Comparison of ENCODE assay signal across 25 cellular contexts in genomic region chr15:64919721-64920120, GRCh38.
"Had no signal": no experiment of that assay in that cellular context is flagged by ENCODE, and none has a peak within 500 bp of the region (broad histone marks: within the 10 kb centered on the region; RNA-seq: fewer than 3 reads in every experiment).

No MANE protein-coding gene starts in this region.

- H3K9me3 ChIP-seq: ovary, psoas muscle, right lobe of liver, sigmoid colon, stomach, thoracic aorta, thyroid gland, tibial nerve, upper lobe of left lung, vagina had no signal

- H2AFZ ChIP-seq: parathyroid adenoma had no signal

- H3K36me3 ChIP-seq: ovary, right lobe of liver, sigmoid colon, stomach, thoracic aorta, thyroid gland, tibial nerve, upper lobe of left lung, vagina had no signal

- DNase-seq: naive thymus-derived CD8-positive, alpha-beta T cell; nephron progenitor cell; occipital lobe; ovary; psoas muscle; right cardiac atrium; right lobe of liver; sigmoid colon; small intestine; stimulated activated CD4-positive, alpha-beta T cell treated with anti-CD3 and anti-CD28 coated beads, Interleukin-15, amount 100 ng/mL, for 24 hours; stimulated activated CD4-positive, alpha-beta T cell treated with anti-CD3 and anti-CD28 coated beads, Interleukin-2, amount 100 ng/mL, for 24 hours; stimulated activated CD4-positive, alpha-beta T cell treated with anti-CD3 and anti-CD28 coated beads, Interleukin-2, amount 100 ng/mL, for 48 hours; stimulated activated CD4-positive, alpha-beta T cell treated with anti-CD3 and anti-CD28 coated beads, Interleukin-4, amount 100 ng/mL, for 24 hours; stimulated activated naive B cell treated with anti-CD40 and anti-IgM and Interleukin-4, amounts not matched to agents 10 μg/mL and 1 μg/mL and 100 μg/mL, for 72 hours; stimulated activated naive CD4-positive, alpha-beta T cell treated with Interleukin-2 at 50 U/mL for 16 hours; stomach; thyroid gland; trophoblast cell; upper lobe of left lung had no signal

- H3K4me3 ChIP-seq: ovary, psoas muscle, right lobe of liver, sigmoid colon, stomach, thoracic aorta, thyroid gland, tibial nerve, upper lobe of left lung, vagina had no signal

- H3K9ac ChIP-seq: parathyroid adenoma had no signal

- H3K79me2 ChIP-seq: parathyroid adenoma had no signal

- ATAC-seq: naive thymus-derived CD8-positive, alpha-beta T cell; natural killer cell treated with Interleukin-12 subunit alpha and Interleukin-12 subunit beta and Interleukin-15 and Interleukin-18, amount 100 ng/mL, for 72 hours; psoas muscle; right cardiac atrium; right lobe of liver; stimulated activated effector memory CD8-positive, alpha-beta T cell treated with anti-CD3 and anti-CD28 coated beads, Interleukin-12 subunit alpha, Interleukin-12 subunit beta, amount 100 ng/mL, for 72 hours; stimulated activated naive B cell treated with anti-CD40 and anti-IgM and Interleukin-4, amounts not matched to agents 10 μg/mL and 1 μg/mL and 100 μg/mL, for 72 hours had no signal

- H3K27ac ChIP-seq: ovary, parathyroid adenoma, psoas muscle, right lobe of liver, sigmoid colon, stomach, thoracic aorta, thyroid gland, tibial nerve, upper lobe of left lung, vagina had no signal

- H3K4me1 ChIP-seq: parathyroid adenoma, psoas muscle, right lobe of liver, stomach, vagina had no signal

- H3K27me3 ChIP-seq: ovary, right lobe of liver, sigmoid colon, stomach, thyroid gland, tibial nerve, upper lobe of left lung, vagina had no signal
